ENCODE assay signal across 1 cellular context in the genomic region with DNA sequence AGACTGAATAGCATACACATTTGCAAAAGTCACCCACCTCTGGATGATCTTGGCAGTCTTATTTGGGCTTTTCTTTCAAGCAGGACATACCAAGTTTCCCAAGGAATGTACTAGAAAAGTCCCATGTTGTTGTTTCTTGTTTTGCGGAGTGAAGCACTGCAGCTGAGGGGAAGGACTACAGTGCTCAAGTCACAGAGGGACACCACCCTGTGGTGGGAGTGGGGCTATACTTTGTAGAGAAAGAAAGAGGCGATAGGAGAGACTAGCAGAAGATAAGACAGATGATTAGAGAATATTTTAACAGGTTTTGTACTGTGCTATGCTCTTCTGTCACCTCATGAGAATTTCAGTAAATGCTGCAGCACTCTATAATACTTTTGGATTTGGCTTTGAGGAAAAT.
TF ChIP-seq lines count a peak whose summit lies in the region.

No MANE protein-coding gene starts in this region.

TF ChIP-seq in GM23338, 12 proteins besides CTCF, POLR2A, EP300 and RAD21 (continued from another document):
- TF ChIP-seq, protein P1, sequence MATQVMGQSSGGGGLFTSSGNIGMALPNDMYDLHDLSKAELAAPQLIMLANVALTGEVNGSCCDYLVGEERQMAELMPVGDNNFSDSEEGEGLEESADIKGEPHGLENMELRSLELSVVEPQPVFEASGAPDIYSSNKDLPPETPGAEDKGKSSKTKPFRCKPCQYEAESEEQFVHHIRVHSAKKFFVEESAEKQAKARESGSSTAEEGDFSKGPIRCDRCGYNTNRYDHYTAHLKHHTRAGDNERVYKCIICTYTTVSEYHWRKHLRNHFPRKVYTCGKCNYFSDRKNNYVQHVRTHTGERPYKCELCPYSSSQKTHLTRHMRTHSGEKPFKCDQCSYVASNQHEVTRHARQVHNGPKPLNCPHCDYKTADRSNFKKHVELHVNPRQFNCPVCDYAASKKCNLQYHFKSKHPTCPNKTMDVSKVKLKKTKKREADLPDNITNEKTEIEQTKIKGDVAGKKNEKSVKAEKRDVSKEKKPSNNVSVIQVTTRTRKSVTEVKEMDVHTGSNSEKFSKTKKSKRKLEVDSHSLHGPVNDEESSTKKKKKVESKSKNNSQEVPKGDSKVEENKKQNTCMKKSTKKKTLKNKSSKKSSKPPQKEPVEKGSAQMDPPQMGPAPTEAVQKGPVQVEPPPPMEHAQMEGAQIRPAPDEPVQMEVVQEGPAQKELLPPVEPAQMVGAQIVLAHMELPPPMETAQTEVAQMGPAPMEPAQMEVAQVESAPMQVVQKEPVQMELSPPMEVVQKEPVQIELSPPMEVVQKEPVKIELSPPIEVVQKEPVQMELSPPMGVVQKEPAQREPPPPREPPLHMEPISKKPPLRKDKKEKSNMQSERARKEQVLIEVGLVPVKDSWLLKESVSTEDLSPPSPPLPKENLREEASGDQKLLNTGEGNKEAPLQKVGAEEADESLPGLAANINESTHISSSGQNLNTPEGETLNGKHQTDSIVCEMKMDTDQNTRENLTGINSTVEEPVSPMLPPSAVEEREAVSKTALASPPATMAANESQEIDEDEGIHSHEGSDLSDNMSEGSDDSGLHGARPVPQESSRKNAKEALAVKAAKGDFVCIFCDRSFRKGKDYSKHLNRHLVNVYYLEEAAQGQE (IDR thresholded peaks at IDR 0.05; ENCODE audit: unreplicated experiment), result no peak
- TF ChIP-seq ZNF114 (CRISPR knock-in tag; IDR thresholded peaks at IDR 0.05), result no peak
- TF ChIP-seq NANOG (IDR thresholded peaks at IDR 0.05; ENCODE audit: borderline replicate concordance), result no peak
- TF ChIP-seq, protein P2, sequence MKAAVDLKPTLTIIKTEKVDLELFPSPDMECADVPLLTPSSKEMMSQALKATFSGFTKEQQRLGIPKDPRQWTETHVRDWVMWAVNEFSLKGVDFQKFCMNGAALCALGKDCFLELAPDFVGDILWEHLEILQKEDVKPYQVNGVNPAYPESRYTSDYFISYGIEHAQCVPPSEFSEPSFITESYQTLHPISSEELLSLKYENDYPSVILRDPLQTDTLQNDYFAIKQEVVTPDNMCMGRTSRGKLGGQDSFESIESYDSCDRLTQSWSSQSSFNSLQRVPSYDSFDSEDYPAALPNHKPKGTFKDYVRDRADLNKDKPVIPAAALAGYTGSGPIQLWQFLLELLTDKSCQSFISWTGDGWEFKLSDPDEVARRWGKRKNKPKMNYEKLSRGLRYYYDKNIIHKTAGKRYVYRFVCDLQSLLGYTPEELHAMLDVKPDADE (IDR thresholded peaks at IDR 0.05), result no peak
- TF ChIP-seq STAT1 (IDR thresholded peaks at IDR 0.05; ENCODE audit: unreplicated experiment), result no peak
- TF ChIP-seq EZH2phosphoT487 (IDR thresholded peaks at IDR 0.05; ENCODE audit: unreplicated experiment), result no peak
